8 cellular contexts compared by ENCODE assay signal in the genomic region with DNA sequence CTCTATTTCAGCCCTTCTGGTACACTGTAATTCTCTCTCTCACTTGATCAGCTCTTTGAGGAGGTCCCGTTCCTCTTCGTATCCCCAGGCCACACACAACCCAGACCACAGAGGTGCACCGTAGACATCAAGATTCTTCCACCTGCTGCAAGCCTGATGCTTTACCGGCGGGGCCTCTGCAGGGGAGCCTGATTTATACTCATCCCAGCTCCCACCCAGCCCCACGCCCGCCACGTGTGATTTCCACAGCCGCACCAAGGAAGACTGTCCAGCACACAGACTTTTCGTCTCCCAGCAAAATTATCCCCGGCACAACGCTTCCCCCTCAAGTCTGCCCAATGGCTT. TPM values are rescaled to one million over a fixed set of nuclear protein-coding genes. Genes with fewer than 3 reads are reported as not detected.
DNase-seq lines count a peak whose midpoint lies in the region; ATAC-seq and TF ChIP-seq lines count a peak whose summit lies in the region.

No MANE protein-coding gene starts in this region.

- no peak for TF ChIP-seq CTCF in ascending aorta (IDR thresholded peaks at IDR 0.05)

- peak overlapping the region; percentile 61 to 74 for H3K4me3 ChIP-seq in ascending aorta

- H3K27ac ChIP-seq in ascending aorta: no peak overlapping the region

- H3K4me1 ChIP-seq in ascending aorta: no peaks in the 10 kb centered on the region

- peaks cover 31% of the 10 kb centered on the region for H3K4me1 Mint-ChIP-seq in stimulated activated naive CD8-positive, alpha-beta T cell treated with anti-CD3 and anti-CD28 coated beads, Interleukin-15, amount 100 ng/mL, for 72 hours

- intact Hi-C loops in ascending aorta (cut with DNase I) (loop anchor here (5.0 kb wide), 1 partner anchor 61 kb away; a partner anchor contains a TSS), left colon (cut with DNase I, micrococcal nuclease) (no loop called here)

- no peaks in the 10 kb centered on the region for H3K27me3 ChIP-seq in ascending aorta

- DNase-seq in stimulated activated CD4-positive, alpha-beta T cell treated with anti-CD3 and anti-CD28 coated beads, Interleukin-4, amount 100 ng/mL, for 1 hour: peak; percentile 10
- no peak for DNase-seq in stimulated activated CD4-positive, alpha-beta T cell treated with anti-CD3 and anti-CD28 coated beads, Interleukin-12 subunit alpha, Interleukin-12 subunit beta, amount 100 ng/mL, for 4 hours
- DNase-seq in ascending aorta (ENCODE audit: low spot score in 2 of 2) (no peak), left colon (peak in 1 of 2 donors; percentile 36), COLO829 (ENCODE audit: low spot score) (no peak)
- DNase-seq in stimulated activated naive CD8-positive, alpha-beta T cell treated with anti-CD3 and anti-CD28 coated beads, Interleukin-15, amount 100 ng/mL, for 72 hours: no peak

- H3K27ac Mint-ChIP-seq in stimulated activated naive CD8-positive, alpha-beta T cell treated with anti-CD3 and anti-CD28 coated beads, Interleukin-15, amount 100 ng/mL, for 72 hours: peak overlapping the region in 1 of 2 donors; percentile 80

- no peak for TF ChIP-seq POLR2A in GM18505 (IDR thresholded peaks at IDR 0.05; ENCODE audit: borderline replicate concordance, extremely low read depth, insufficient read depth, insufficient read length)

- H3K9me3 Mint-ChIP-seq in stimulated activated naive CD8-positive, alpha-beta T cell treated with anti-CD3 and anti-CD28 coated beads, Interleukin-15, amount 100 ng/mL, for 72 hours: no peaks in the 10 kb centered on the region

- H3K27me3 Mint-ChIP-seq in stimulated activated naive CD8-positive, alpha-beta T cell treated with anti-CD3 and anti-CD28 coated beads, Interleukin-15, amount 100 ng/mL, for 72 hours: no peaks in the 10 kb centered on the region

- peak overlapping the region; percentile 79 to 90 for H3K4me3 Mint-ChIP-seq in stimulated activated naive CD8-positive, alpha-beta T cell treated with anti-CD3 and anti-CD28 coated beads, Interleukin-15, amount 100 ng/mL, for 72 hours

- no peaks in the 10 kb centered on the region for H3K9me3 ChIP-seq in ascending aorta

- H3K36me3 ChIP-seq in ascending aorta: no peaks in the 10 kb centered on the region

- ATAC-seq in HG03565 (IDR thresholded peaks at IDR 0.05; ENCODE audit: unreplicated experiment) (peak; percentile 8), left colon (peak; percentile 22), GM18505 (IDR thresholded peaks at IDR 0.05; ENCODE audit: unreplicated experiment) (no peak)
- peak; percentile 7 for ATAC-seq in stimulated activated naive CD8-positive, alpha-beta T cell treated with anti-CD3 and anti-CD28 coated beads, Interleukin-15, amount 100 ng/mL, for 72 hours

RNA-seq across cellular contexts. Expression of a gene that starts 0.7 kb away (rescaled TPM):
- 0.32 TPM for total RNA-seq in ascending aorta
- total RNA-seq in left colon: 10 to 100 TPM; 15.8 to 21.8 TPM

RNA-seq across cellular contexts. Expression of a gene that starts 59.6 kb away (rescaled TPM):
- total RNA-seq in ascending aorta (1.6 TPM), left colon (10 to 100 TPM; 10.2 to 12.3 TPM)

RNA-seq across cellular contexts. Expression of a gene that starts 59.8 kb away (rescaled TPM):
- total RNA-seq in ascending aorta: 125 TPM
- total RNA-seq in left colon: 10 to 100 TPM; 40.2 to 45.0 TPM

Comparison
In these comparisons a context has a peak if more than half of its experiments do, and no peak if none do; other contexts are left out.
1. RNA of a gene that starts 0.7 kb away (total RNA-seq): 15.8 to 21.8 TPM in left colon; 0.32 TPM in ascending aorta (single experiment); every median in the first group is over 10 times any median in the second.